9 cellular contexts compared by ENCODE assay signal in genomic region chr16:85612801-85613608, GRCh38. TPM values are rescaled to one million over a fixed set of nuclear protein-coding genes. Genes with fewer than 3 reads are reported as not detected.
A peak's percentile ranks its signal among the peaks of the same experiment; 100 is the strongest.
DNase-seq lines count a peak whose midpoint lies in the region; ATAC-seq, FAIRE-seq and TF ChIP-seq lines count a peak whose summit lies in the region.
"Had no signal": no experiment of that assay in that cellular context is flagged by ENCODE, and none has a peak within 500 bp of the region (broad histone marks: within the 10 kb centered on the region; RNA-seq: fewer than 3 reads in every experiment).

TSS of gene GSE1 (plus strand) at chr16:85613322. CDS start at chr16:85613392, 70 bp downstream.

- H3K27ac ChIP-seq in small intestine (ENCODE audit: low read depth in 1 of 2, low read length in 1 of 2) = peak within 1 kb of the TSS; percentile 88 to 93

- WGBS in small intestine, 3 donors = 0% methylated on average over 67 to 81 of the region's 81 CpGs

- peak within 1 kb of the TSS; percentile 72 for H3K27ac Mint-ChIP-seq in T-helper 2 cell treated with Interferon-gamma antibody and Interleukin-4, amounts not matched to agents 5 μg/mL and 100 μg/mL, for 36 hours
- H3K27ac Mint-ChIP-seq in MCF 10A (ENCODE audit: low read depth, unreplicated experiment) = peak within 1 kb of the TSS; percentile 69

- POLR2A ChIA-PET in MCF 10A (lab: Yijun Ruan, JAX) = interaction anchor here (0.6 to 4.5 kb wide), 27 partner anchors 49 to 857 kb away, joined by 3 to 68 read pairs (median 4); partner anchors contain the start of gene ZDHHC7

- peaks cover 9% of the 10 kb centered on the region for H3K36me3 Mint-ChIP-seq in T-helper 2 cell treated with Interferon-gamma antibody and Interleukin-4, amounts not matched to agents 5 μg/mL and 100 μg/mL, for 36 hours (ENCODE audit: low read depth)
- H3K36me3 Mint-ChIP-seq in MCF 10A (ENCODE audit: insufficient read depth, unreplicated experiment) = no peaks in the 10 kb centered on the region

- no peaks in the 10 kb centered on the region for H3K27me3 Mint-ChIP-seq in T-helper 2 cell treated with Interferon-gamma antibody and Interleukin-4, amounts not matched to agents 5 μg/mL and 100 μg/mL, for 36 hours (ENCODE audit: low read depth)
- no peaks in the 10 kb centered on the region for H3K27me3 Mint-ChIP-seq in MCF 10A (ENCODE audit: insufficient read depth, unreplicated experiment)

- peak within 1 kb of the TSS; percentile 71 for H3K4me3 Mint-ChIP-seq in T-helper 2 cell treated with Interferon-gamma antibody and Interleukin-4, amounts not matched to agents 5 μg/mL and 100 μg/mL, for 36 hours
- peak within 1 kb of the TSS; percentile 76 for H3K4me3 Mint-ChIP-seq in MCF 10A (ENCODE audit: unreplicated experiment)

- H3K36me3 ChIP-seq in small intestine (ENCODE audit: control insufficient read depth in 2 of 2, insufficient read depth in 2 of 2, low read length in 2 of 2) = no peaks in the 10 kb centered on the region

- BruUV-seq in MCF 10A (replicated peaks; lab: Mats Ljungman, UMichigan) = TSS peak; percentile 88

- FAIRE-seq in small intestine (lab: Jason Lieb, UNC) = no peak
- FAIRE-seq: A204.1 had no signal

- no peak for TF ChIP-seq CTCF in MCF 10A (IDR thresholded peaks at IDR 0.05; ENCODE audit: unreplicated experiment)

- peak; percentile 50 for ATAC-seq in HG02885 (IDR thresholded peaks at IDR 0.05; ENCODE audit: poor library complexity, unreplicated experiment)

- no peaks in the 10 kb centered on the region for H3K9me3 ChIP-seq in iPS-18c (ENCODE audit: control insufficient read depth, insufficient read depth, low read length)
- no peaks in the 10 kb centered on the region for H3K9me3 ChIP-seq in small intestine (ENCODE audit: control insufficient read depth, low read depth)

- DNase-seq in NCI-H187 (lab: John Stamatoyannopoulos, UW) = peak; percentile 38 to 83
- DNase-seq in NCI-H187 treated with DMSO at 0.1 percent for 48 hours (lab: John Stamatoyannopoulos, UW) = no peak
- DNase-seq in NCI-H1694 treated with DMSO at 0.1 percent for 48 hours (lab: John Stamatoyannopoulos, UW) = peak; percentile 83
- DNase-seq in T-helper 2 cell treated with Interferon-gamma antibody and Interleukin-4, amounts not matched to agents 5 μg/mL and 100 μg/mL, for 36 hours (ENCODE audit: low spot score) = peak; percentile 85
- DNase-seq in MCF 10A (ENCODE audit: unreplicated experiment) = peak; percentile 94
- peak; percentile 96 for DNase-seq in small intestine

- H3K4me3 ChIP-seq in iPS-18c (ENCODE audit: insufficient read depth, low read depth, low read length) = peak within 1 kb of the TSS; percentile 70
- peak within 1 kb of the TSS; percentile 68 to 90 for H3K4me3 ChIP-seq in small intestine (ENCODE audit: low read depth in 1 of 2, low read length in 2 of 2)

- CTCF ChIA-PET in MCF 10A (lab: Yijun Ruan, JAX) = interaction anchor here (0.5 to 1.3 kb wide), 3 partner anchors 132 to 1771 kb away, joined by 3 to 4 read pairs (median 3); partner anchors contain the start of gene FBXO31

- H3K4me1 Mint-ChIP-seq in T-helper 2 cell treated with Interferon-gamma antibody and Interleukin-4, amounts not matched to agents 5 μg/mL and 100 μg/mL, for 36 hours (ENCODE audit: low read depth) = peaks cover 28% of the 10 kb centered on the region
- H3K4me1 Mint-ChIP-seq in MCF 10A (ENCODE audit: insufficient read depth, unreplicated experiment) = peaks cover 16% of the 10 kb centered on the region

- no peaks in the 10 kb centered on the region for H3K9me3 Mint-ChIP-seq in T-helper 2 cell treated with Interferon-gamma antibody and Interleukin-4, amounts not matched to agents 5 μg/mL and 100 μg/mL, for 36 hours
- H3K9me3 Mint-ChIP-seq in MCF 10A (ENCODE audit: unreplicated experiment) = no peaks in the 10 kb centered on the region

- H3K27me3 ChIP-seq in small intestine (ENCODE audit: control insufficient read depth in 2 of 2, insufficient read depth in 2 of 2, low read length in 2 of 2) = no peaks in the 10 kb centered on the region

- H3K4me1 ChIP-seq in small intestine (ENCODE audit: control insufficient read depth in 2 of 2, insufficient read depth in 1 of 2, low read depth in 1 of 2, low read length in 1 of 2) = peaks cover 11% of the 10 kb centered on the region in 2 donors

- intact Hi-C loops in MCF 10A (cut with micrococcal nuclease) = loop anchor here (5.0 kb wide), 1 partner anchor 316 kb away; no protein-coding TSS in a partner anchor

RNA-seq across cellular contexts. Expression of gene GSE1, which starts in this region (rescaled TPM):
- 44.4 and 52.9 TPM in 2 replicates for total RNA-seq in MCF 10A (2022)
- polyA plus RNA-seq in small intestine = 10 to 100 TPM in 1 of 3 donors, 1 to 10 TPM in 2; 9.2 to 25.6 (median 9.8) TPM
